1 cellular context compared by ENCODE assay signal in the genomic region with DNA sequence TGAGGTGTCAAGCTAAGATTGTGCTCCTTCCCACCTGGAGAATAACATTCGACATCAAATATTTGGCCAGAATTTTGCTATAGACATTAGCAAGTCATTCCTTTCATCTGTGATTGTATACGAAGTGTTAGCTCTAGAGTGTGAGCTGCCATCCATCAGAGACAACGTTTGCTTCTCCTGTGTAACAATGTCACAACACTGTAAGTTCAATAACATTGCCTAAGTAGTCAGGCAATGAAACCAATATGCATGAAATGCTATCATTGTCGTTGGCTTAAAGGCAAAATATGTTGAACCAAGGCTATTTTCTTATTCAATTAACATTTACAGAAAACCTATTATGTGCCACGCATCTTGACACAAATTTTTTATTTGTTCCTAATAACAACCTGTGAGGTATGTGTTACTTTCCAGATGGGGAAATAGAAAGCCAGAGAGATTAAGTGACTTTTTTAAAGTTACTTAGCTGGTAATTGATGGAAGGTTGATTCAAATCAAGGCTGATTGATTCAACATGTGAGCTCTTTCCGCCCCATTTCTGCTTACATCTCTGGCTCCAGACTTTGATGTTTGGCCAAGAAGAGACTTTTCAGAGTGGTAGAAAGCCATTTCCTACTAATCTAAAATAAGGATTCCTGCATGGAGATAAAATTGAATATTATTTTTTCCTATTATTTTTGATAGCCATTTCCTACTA.
TF ChIP-seq lines count a peak whose summit lies in the region.

No MANE protein-coding gene starts in this region.

TF ChIP-seq in SK-N-SH, 30 proteins besides CTCF, POLR2A, EP300 and RAD21 (continued from another document):
- TF ChIP-seq PBX3 (IDR thresholded peaks at IDR 0.05) (peak; percentile 49; the same call in 1 of the 2 replicates), TEAD4 (IDR thresholded peaks at IDR 0.05; ENCODE audit: borderline replicate concordance, insufficient read depth) (peak; percentile 34; the same call in 1 of the 2 replicates), TCF12 (IDR thresholded peaks at IDR 0.05) (peak; percentile 61), RCOR1 (IDR thresholded peaks at IDR 0.05; ENCODE audit: low read length) (peak; percentile 92), GABPA (IDR thresholded peaks at IDR 0.05; ENCODE audit: low read depth) (no peak), NRF1 (IDR thresholded peaks at IDR 0.05; ENCODE audit: low read depth, low read length) (no peak), POLR2AphosphoS5 (IDR thresholded peaks at IDR 0.05; ENCODE audit: low read depth, low read length) (peak; percentile 52; the same call in 1 of the 2 replicates)
- TF ChIP-seq, protein P1, sequence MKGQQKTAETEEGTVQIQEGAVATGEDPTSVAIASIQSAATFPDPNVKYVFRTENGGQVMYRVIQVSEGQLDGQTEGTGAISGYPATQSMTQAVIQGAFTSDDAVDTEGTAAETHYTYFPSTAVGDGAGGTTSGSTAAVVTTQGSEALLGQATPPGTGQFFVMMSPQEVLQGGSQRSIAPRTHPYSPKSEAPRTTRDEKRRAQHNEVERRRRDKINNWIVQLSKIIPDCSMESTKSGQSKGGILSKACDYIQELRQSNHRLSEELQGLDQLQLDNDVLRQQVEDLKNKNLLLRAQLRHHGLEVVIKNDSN (IDR thresholded peaks at IDR 0.05; ENCODE audit: borderline replicate concordance, low read depth), result no peak
